17 cellular contexts compared by ENCODE assay signal in genomic region chr11:95483339-95483738, GRCh38.
DNase-seq lines count a peak whose midpoint lies in the region; ATAC-seq and TF ChIP-seq lines count a peak whose summit lies in the region.
"Had no signal": no experiment of that assay in that cellular context is flagged by ENCODE, and none has a peak within 500 bp of the region (broad histone marks: within the 10 kb centered on the region; RNA-seq: fewer than 3 reads in every experiment).

No MANE protein-coding gene starts in this region.

- CTCF ChIA-PET in naive thymus-derived CD4-positive, alpha-beta T cell (lab: Charles Lee): no interaction called here

- H3K27me3 ChIP-seq in naive thymus-derived CD4-positive, alpha-beta T cell (ENCODE audit: control insufficient read depth in 2 of 2, insufficient read depth in 2 of 2, low read length in 2 of 2): no peaks in the 10 kb centered on the region
- H3K27me3 ChIP-seq in brain microvascular endothelial cell (replicated peaks): no peaks in the 10 kb centered on the region
- H3K27me3 ChIP-seq: BE2C had no signal

- ATAC-seq in naive thymus-derived CD4-positive, alpha-beta T cell: no peak

- intact Hi-C loops in naive thymus-derived CD4-positive, alpha-beta T cell (cut with micrococcal nuclease): no loop called here

- H3K9me3 Mint-ChIP-seq in glutamatergic neuron (ENCODE audit: unreplicated experiment): no peaks in the 10 kb centered on the region
- peaks cover 0 to 4% (median 0%) of the 10 kb centered on the region in 11 donors for H3K9me3 Mint-ChIP-seq in naive thymus-derived CD4-positive, alpha-beta T cell
- H3K9me3 Mint-ChIP-seq: CD4-positive, alpha-beta memory T cell; IgD-negative memory B cell had no signal

- no peak overlapping the region for H3K4me3 ChIP-seq in naive thymus-derived CD4-positive, alpha-beta T cell (ENCODE audit: low read length)
- no peak overlapping the region for H3K4me3 ChIP-seq in brain microvascular endothelial cell (ENCODE audit: low read depth, low read length)

- H3K4me3 Mint-ChIP-seq in glutamatergic neuron (ENCODE audit: unreplicated experiment): no peak overlapping the region
- no peak overlapping the region for H3K4me3 Mint-ChIP-seq in naive thymus-derived CD4-positive, alpha-beta T cell
- H3K4me3 Mint-ChIP-seq: CD4-positive, alpha-beta memory T cell; HFFc6; IgD-negative memory B cell had no signal

- DNase-seq in EH (ENCODE audit: low read depth) (peak; percentile 15), astrocyte of the hippocampus (ENCODE audit: low read depth, low spot score) (peak; percentile 28), glutamatergic neuron (no peak), brain microvascular endothelial cell (no peak)
- DNase-seq in stimulated activated naive CD4-positive, alpha-beta T cell treated with Interleukin-2 at 50 U/mL for 16 hours (lab: John Stamatoyannopoulos, UW): no peak
- DNase-seq in naive thymus-derived CD4-positive, alpha-beta T cell: no peak
- no peak for DNase-seq in effector CD4-positive, alpha-beta T cell
- DNase-seq: ACHN; BE2C; CD4-positive, alpha-beta memory T cell; DMS79; EL; HCEC 1CT; HFFc6; KG1 had no signal

- H3K36me3 ChIP-seq in naive thymus-derived CD4-positive, alpha-beta T cell (ENCODE audit: control insufficient read depth in 2 of 3, insufficient read depth in 3 of 3, low read length in 3 of 3): no peaks in the 10 kb centered on the region
- no peaks in the 10 kb centered on the region for H3K36me3 ChIP-seq in brain microvascular endothelial cell (replicated peaks)
- H3K36me3 ChIP-seq: BE2C had no signal

- no peak overlapping the region for H3K27ac ChIP-seq in naive thymus-derived CD4-positive, alpha-beta T cell (ENCODE audit: low read depth, low read length)
- no peak overlapping the region for H3K27ac ChIP-seq in brain microvascular endothelial cell
- H3K27ac ChIP-seq: C4-2B had no signal

- POLR2A ChIA-PET in naive thymus-derived CD4-positive, alpha-beta T cell (lab: Charles Lee): no interaction called here

- no peaks in the 10 kb centered on the region for H3K27me3 Mint-ChIP-seq in glutamatergic neuron (ENCODE audit: unreplicated experiment)
- H3K27me3 Mint-ChIP-seq in naive thymus-derived CD4-positive, alpha-beta T cell: no peaks in the 10 kb centered on the region
- H3K27me3 Mint-ChIP-seq: CD4-positive, alpha-beta memory T cell; IgD-negative memory B cell had no signal

- in situ Hi-C loops in brain microvascular endothelial cell (cut with HindIII; ENCODE audit: low pct_ligation_motif_present, low sequenced_read_pairs): no loop called here

- TF ChIP-seq CTCF in glutamatergic neuron (IDR thresholded peaks at IDR 0.05; ENCODE audit: partially characterized antibody, unreplicated experiment) (no peak), brain microvascular endothelial cell (IDR thresholded peaks at IDR 0.05; ENCODE audit: low read depth, low read length, missing control alignments) (no peak)

- H3K4me1 Mint-ChIP-seq in glutamatergic neuron (ENCODE audit: low read depth, unreplicated experiment): peaks cover 4% of the 10 kb centered on the region
- H3K4me1 Mint-ChIP-seq in naive thymus-derived CD4-positive, alpha-beta T cell: peaks cover 0 to 4% (median 0%) of the 10 kb centered on the region in 7 donors
- H3K4me1 Mint-ChIP-seq: CD4-positive, alpha-beta memory T cell had no signal

- peaks cover 8% of the 10 kb centered on the region for H3K36me3 Mint-ChIP-seq in glutamatergic neuron (ENCODE audit: unreplicated experiment)
- H3K36me3 Mint-ChIP-seq in naive thymus-derived CD4-positive, alpha-beta T cell: peaks cover 0 to 5% (median 0%) of the 10 kb centered on the region in 5 donors
- H3K36me3 Mint-ChIP-seq: CD4-positive, alpha-beta memory T cell; IgD-negative memory B cell had no signal

- peak overlapping the region; percentile 64 for H3K27ac Mint-ChIP-seq in glutamatergic neuron (ENCODE audit: unreplicated experiment)
- H3K27ac Mint-ChIP-seq in naive thymus-derived CD4-positive, alpha-beta T cell: no peak overlapping the region
- H3K27ac Mint-ChIP-seq: HFFc6, IgD-negative memory B cell had no signal

- H3K4me1 ChIP-seq in naive thymus-derived CD4-positive, alpha-beta T cell (ENCODE audit: control insufficient read depth in 2 of 2, insufficient read depth in 2 of 2, low read length in 2 of 2): no peaks in the 10 kb centered on the region

- no peaks in the 10 kb centered on the region for H3K9me3 ChIP-seq in naive thymus-derived CD4-positive, alpha-beta T cell (ENCODE audit: control insufficient read depth in 2 of 3, low read length in 3 of 3)
- H3K9me3 ChIP-seq: BE2C had no signal

Comparison
In these comparisons a context has a peak if more than half of its experiments do, and no peak if none do; other contexts are left out.
1. DNase-seq: peak in EH (single experiment) and astrocyte of the hippocampus (single experiment); none in glutamatergic neuron (single experiment), stimulated activated naive CD4-positive, alpha-beta T cell treated with Interleukin-2 at 50 U/mL for 16 hours (single experiment), naive thymus-derived CD4-positive, alpha-beta T cell (0 of 9), effector CD4-positive, alpha-beta T cell (single experiment) and brain microvascular endothelial cell (single experiment).